20 cellular contexts compared by ENCODE assay signal in genomic region chr10:18504161-18504560, GRCh38.
DNase-seq lines count a peak whose midpoint lies in the region; ATAC-seq, FAIRE-seq and TF ChIP-seq lines count a peak whose summit lies in the region.
"Had no signal": no experiment of that assay in that cellular context is flagged by ENCODE, and none has a peak within 500 bp of the region (broad histone marks: within the 10 kb centered on the region; RNA-seq: fewer than 3 reads in every experiment).

No MANE protein-coding gene starts in this region.

- BruUV-seq in K562 (replicated peaks; lab: Mats Ljungman, UMichigan), result no TSS peak

- H4K20me1 ChIP-seq in K562 (replicated peaks; ENCODE audit: control insufficient read depth, insufficient read depth, low read length), result no peaks in the 10 kb centered on the region

- ATAC-seq in K562, result no peak
- ATAC-seq in HG02973 (IDR thresholded peaks at IDR 0.05; ENCODE audit: unreplicated experiment), result no peak
- no peak for ATAC-seq in GM21619 (IDR thresholded peaks at IDR 0.05; ENCODE audit: unreplicated experiment)
- ATAC-seq: GM23338 had no signal

- no peaks in the 10 kb centered on the region for H3K79me2 ChIP-seq in K562 (ENCODE audit: control insufficient read depth, insufficient read depth, low read length)

- POLR2A ChIA-PET in K562 (lab: Yijun Ruan, JAX), result no interaction called here

- H2AFZ ChIP-seq in K562 (ENCODE audit: low read depth, low read length), result 0 out of 2 replicates have a peak overlapping the region, but pooled peaks have one; percentile 4
- H2AFZ ChIP-seq: GM23338 had no signal

- intact Hi-C loops in K562 (cut with micrococcal nuclease), result no loop called here

- TF ChIP-seq CTCF in D721Med (IDR thresholded peaks at IDR 0.05; ENCODE audit: insufficient read depth, missing control alignments) (no peak), K562 (IDR thresholded peaks at IDR 0.05 in 2 of 3, conservative IDR thresholded peaks at IDR 0.05 in 1 of 3; ENCODE audit: insufficient read depth in 2 of 3, low read depth in 1 of 3, low read length in 3 of 3) (no peak)

- CTCF ChIA-PET in K562 (lab: Yijun Ruan, JAX; ENCODE audit: low intra/inter-chr PET ratio), result no interaction called here

- no peaks in the 10 kb centered on the region for H3K9me3 ChIP-seq in K562 (replicated peaks; ENCODE audit: control insufficient read depth, insufficient read depth, low read depth, low read length)
- H3K9me3 ChIP-seq: BE2C, Caco-2 had no signal

- FAIRE-seq in D721Med (lab: Jason Lieb, UNC), result peak; percentile 38
- no peak for FAIRE-seq in K562 (lab: Jason Lieb, UNC)
- FAIRE-seq: A204.1, GM12892, GM18507, H54 had no signal

- peaks cover 0 to 6% of the 10 kb centered on the region in 2 experiments; a peak in 2 of 5 replicates for H3K4me1 ChIP-seq in K562 (replicated peaks in 1 of 2; ENCODE audit: control insufficient read depth in 2 of 2, insufficient read depth in 2 of 2, low read length in 2 of 2)
- H3K4me1 ChIP-seq: BE2C, Caco-2 had no signal

- no peak overlapping the region for H3K4me2 ChIP-seq in K562 (ENCODE audit: insufficient read depth, low read length)
- H3K4me2 ChIP-seq: GM23338 had no signal

- H3K9ac ChIP-seq in K562 (ENCODE audit: insufficient read depth in 1 of 2, low read depth in 2 of 2, low read length in 2 of 2), result no peak overlapping the region

- H3K27ac ChIP-seq in K562 (ENCODE audit: extremely low read depth, low read depth, low read length), result no peak overlapping the region
- H3K27ac ChIP-seq: HL-60 had no signal

- H3K4me3 ChIP-seq in K562, result no peak overlapping the region
- H3K4me3 ChIP-seq: GM23338 had no signal

- DNase-seq in D341Med (ENCODE audit: low spot score) (peak; percentile 58), D721Med (ENCODE audit: insufficient read length, low spot score) (no peak), NCI-H1694 treated with DMSO at 0.1 percent for 48 hours (lab: John Stamatoyannopoulos, UW) (peak; percentile 51), K562 (ENCODE audit: extremely low read depth in 1 of 4, low spot score in 3 of 4) (no peak), NCI-H1105 treated with DMSO at 0.1 percent for 48 hours (lab: John Stamatoyannopoulos, UW) (no peak)
- DNase-seq: ACHN; BE2C; Caco-2; CD4-positive, CD25-positive, alpha-beta regulatory T cell; GDM1; HCEC 1CT; KBM-7 had no signal

- 46% methylated on average over 5 of the region's 5 CpGs for WGBS in K562 (ENCODE audit: insufficient coverage, low coverage, missing lambda C conversion rate)

- H3K9me1 ChIP-seq in K562 (ENCODE audit: control insufficient read depth, insufficient read depth, low read length), result no peaks in the 10 kb centered on the region

- TF ChIP-seq RAD21 in K562 (CRISPR knock-in tag; conservative IDR thresholded peaks at IDR 0.05 in 1 of 2, IDR thresholded peaks at IDR 0.05 in 1 of 2), result no peak

- H3K36me3 ChIP-seq in K562 (ENCODE audit: control insufficient read depth, insufficient read depth, low read length), result no peaks in the 10 kb centered on the region
- H3K36me3 ChIP-seq: BE2C had no signal

- in situ Hi-C loops in K562 (cut with MboI), result no loop called here

- TF ChIP-seq POLR2A in K562 (conservative IDR thresholded peaks at IDR 0.05), result no peak

- no peak for TF ChIP-seq EP300 in K562 (IDR thresholded peaks at IDR 0.05; ENCODE audit: low read length)

- peaks cover 6 to 8% of the 10 kb centered on the region in 2 experiments; a peak in 2 of 5 replicates for H3K27me3 ChIP-seq in K562 (ENCODE audit: control insufficient read depth in 2 of 2, insufficient read depth in 2 of 2, low read length in 2 of 2)
- H3K27me3 ChIP-seq: BE2C had no signal

TF ChIP-seq in K562, 482 proteins besides CTCF, POLR2A, EP300 and RAD21:
- no peak for TF ChIP-seq RUNX1 (IDR thresholded peaks at IDR 0.05; ENCODE audit: low read depth)
- TF ChIP-seq ZNF592 (IDR thresholded peaks at IDR 0.05), result no peak
- no peak for TF ChIP-seq ZBTB8A (IDR thresholded peaks at IDR 0.05; ENCODE audit: partially characterized antibody)
- TF ChIP-seq CTBP1 (IDR thresholded peaks at IDR 0.05; ENCODE audit: borderline replicate concordance), result no peak
- TF ChIP-seq ADNP (tag; IDR thresholded peaks at IDR 0.05), result no peak
- no peak for TF ChIP-seq ZNF165 (CRISPR knock-in tag; IDR thresholded peaks at IDR 0.05; ENCODE audit: borderline replicate concordance)
- TF ChIP-seq AFF1 (IDR thresholded peaks at IDR 0.05; ENCODE audit: low read depth in 1 of 2, partially characterized antibody in 2 of 2), result no peak
- no peak for TF ChIP-seq HOXB6 (CRISPR knock-in tag; IDR thresholded peaks at IDR 0.05; ENCODE audit: borderline replicate concordance)
- no peak for TF ChIP-seq KHSRP (IDR thresholded peaks at IDR 0.05)

Comparison
In these comparisons a context has a peak if more than half of its experiments do, and no peak if none do; other contexts are left out.
1. DNase-seq: peak in D341Med (single experiment) and NCI-H1694 treated with DMSO at 0.1 percent for 48 hours (single experiment); none in D721Med (single experiment), K562 (0 of 4) and NCI-H1105 treated with DMSO at 0.1 percent for 48 hours (single experiment).